In the genomic region with DNA sequence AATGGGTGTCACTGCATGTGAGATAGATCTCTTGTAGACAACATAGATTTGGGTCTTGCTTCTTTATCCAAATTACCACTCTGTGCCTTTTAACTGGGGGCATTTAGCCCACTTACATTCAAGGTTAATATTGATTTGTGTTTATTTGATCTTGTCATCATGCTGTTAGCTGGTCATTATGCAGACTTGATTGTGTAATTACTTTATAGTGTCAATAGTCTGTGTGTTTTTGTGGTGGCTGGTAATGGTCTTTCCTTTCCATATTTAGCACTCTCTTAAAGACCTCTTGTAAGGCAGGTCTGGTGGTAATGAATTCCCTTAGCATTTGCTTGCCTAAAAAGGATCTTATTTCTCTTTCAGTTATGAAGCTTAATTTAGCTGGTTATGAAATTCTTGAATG, we compare ENCODE assay signal across 25 cellular contexts.
"Had no signal": no experiment of that assay in that cellular context is flagged by ENCODE, and none has a peak within 500 bp of the region (broad histone marks: within the 10 kb centered on the region; RNA-seq: fewer than 3 reads in every experiment).

No MANE protein-coding gene starts in this region.

- DNase-seq: activated CD4-positive, alpha-beta T cell treated with anti-CD3 and anti-CD28 coated beads, Interleukin-2, amount 10 ng/mL, durations not matched to agents 7 days and 5 days; activated CD4-positive, CD25-positive, alpha-beta regulatory T cell treated with anti-CD3 and anti-CD28 coated beads, Interleukin-2, amount 50 U/mL, for 72 hours; activated CD8-positive, alpha-beta memory T cell treated with anti-CD3 and anti-CD28 coated beads, Interleukin-2, amount 10 ng/mL, durations not matched to agents 7 days and 5 days; activated CD8-positive, alpha-beta T cell treated with anti-CD3 and anti-CD28 coated beads for 36 hours; activated gamma-delta T cell; activated T-cell treated with anti-CD3 and anti-CD28 coated beads for 4 hours; aorta; caudate nucleus; effector CD4-positive, alpha-beta T cell; erythroblast; foreskin fibroblast; left colon; lower lobe of right lung; naive B cell; nucleus accumbens; posterior cingulate gyrus; stimulated activated CD4-positive, alpha-beta T cell treated with anti-CD3 and anti-CD28 coated beads, Interleukin-15, amount 100 ng/mL, for 24 hours; stimulated activated naive CD4-positive, alpha-beta T cell; upper lobe of left lung; WERI-Rb-1 had no signal

- ATAC-seq: activated CD8-positive, alpha-beta memory T cell treated with anti-CD3 and anti-CD28 coated beads, Interleukin-2, amount 10 ng/mL, durations not matched to agents 7 days and 5 days; activated CD8-positive, alpha-beta T cell treated with anti-CD3 and anti-CD28 coated beads for 36 hours; left colon; lower lobe of right lung; sciatic nerve had no signal

- H3K36me3 Mint-ChIP-seq: activated naive CD4-positive, alpha-beta T cell treated with anti-CD3 and anti-CD28 coated beads, Interleukin-2, amount 50 U/mL, for 24 hours; brain had no signal

- H3K27ac Mint-ChIP-seq: activated CD4-positive, alpha-beta T cell treated with anti-CD3 and anti-CD28 coated beads, Interleukin-2, amount 10 ng/mL, durations not matched to agents 7 days and 5 days; activated CD8-positive, alpha-beta memory T cell treated with anti-CD3 and anti-CD28 coated beads, Interleukin-2, amount 10 ng/mL, durations not matched to agents 7 days and 5 days; activated CD8-positive, alpha-beta T cell treated with anti-CD3 and anti-CD28 coated beads for 36 hours; activated naive CD4-positive, alpha-beta T cell treated with anti-CD3 and anti-CD28 coated beads, Interleukin-2, amount 50 U/mL, for 24 hours; activated T-helper 1 cell treated with anti-CD3 and anti-CD28 coated beads, Interleukin-12 subunit alpha, Interleukin-12 subunit beta, Interleukin-2, Interleukin-4 antibody, amounts not matched to agents 30 ng/mL and 10 ng/mL and 1 ng/mL, durations not matched to agents 14 hours and 24 hours and 36 hours; brain; dendritic cell treated with granulocyte-macrophage colony-stimulating factor and Interleukin-4, amounts not matched to agents 40 ng/mL and 50 ng/mL, for 4 days had no signal
